ENCODE assay signal across 24 cellular contexts in genomic region chr9:110199643-110200042, GRCh38. TPM values are rescaled to one million over a fixed set of nuclear protein-coding genes. Genes with fewer than 3 reads are reported as not detected.
DNase-seq lines count a peak whose midpoint lies in the region; ATAC-seq and TF ChIP-seq lines count a peak whose summit lies in the region.
"Had no signal": no experiment of that assay in that cellular context is flagged by ENCODE, and none has a peak within 500 bp of the region (broad histone marks: within the 10 kb centered on the region; RNA-seq: fewer than 3 reads in every experiment).

No MANE protein-coding gene starts in this region.

- no peak for TF ChIP-seq EP300 in stomach (IDR thresholded peaks at IDR 0.05)

- intact Hi-C loops in colonic mucosa (cut with DNase I) (no loop called here), mucosa of descending colon (cut with DNase I, micrococcal nuclease) (no loop called here), stomach (cut with DNase I; ENCODE audit: low total_unique reads) (no loop called here)

- peaks cover 10% of the 10 kb centered on the region for H3K4me1 ChIP-seq in colonic mucosa
- H3K4me1 ChIP-seq in mucosa of descending colon (ENCODE audit: low read depth), result peaks cover 35% of the 10 kb centered on the region
- H3K4me1 ChIP-seq in stomach, result peaks cover 19 to 58% (median 46%) of the 10 kb centered on the region in 4 donors

- TF ChIP-seq CTCF in colonic mucosa (IDR thresholded peaks at IDR 0.05), result no peak
- TF ChIP-seq CTCF in mucosa of descending colon (IDR thresholded peaks at IDR 0.05), result no peak
- no peak for TF ChIP-seq CTCF in stomach (IDR thresholded peaks at IDR 0.05)
- no peak for TF ChIP-seq CTCF in GM13977 (IDR thresholded peaks at IDR 0.05; ENCODE audit: extremely low read depth, insufficient read depth, missing control alignments)

- no peaks in the 10 kb centered on the region for H3K27me3 Mint-ChIP-seq in stimulated activated memory B cell treated with anti-CD40 and anti-IgM and Interleukin-4, amounts not matched to agents 10 μg/mL and 1 μg/mL and 100 μg/mL, for 72 hours

- 34 to 58% (median 42%) methylated on average over 2 of the region's 2 CpGs for WGBS in stomach, 5 donors

- no peaks in the 10 kb centered on the region for H3K36me3 ChIP-seq in colonic mucosa
- no peaks in the 10 kb centered on the region for H3K36me3 ChIP-seq in mucosa of descending colon (ENCODE audit: low read depth)
- no peaks in the 10 kb centered on the region for H3K36me3 ChIP-seq in stomach

- ATAC-seq in mucosa of descending colon, result peak; percentile 74
- no peak for ATAC-seq in stimulated activated memory B cell treated with anti-CD40 and anti-IgM and Interleukin-4, amounts not matched to agents 10 μg/mL and 1 μg/mL and 100 μg/mL, for 72 hours
- ATAC-seq: PC-3 had no signal

- no peaks in the 10 kb centered on the region for H3K9me3 Mint-ChIP-seq in stimulated activated memory B cell treated with anti-CD40 and anti-IgM and Interleukin-4, amounts not matched to agents 10 μg/mL and 1 μg/mL and 100 μg/mL, for 72 hours
- H3K9me3 Mint-ChIP-seq: CD4-positive, CD25-positive, alpha-beta regulatory T cell had no signal

- peak overlapping the region in 1 of 2 donors; percentile 55 for H3K9ac ChIP-seq in colonic mucosa (ENCODE audit: low read depth in 2 of 2, low read length in 2 of 2)

- no peaks in the 10 kb centered on the region for H3K27me3 ChIP-seq in colonic mucosa
- no peaks in the 10 kb centered on the region for H3K27me3 ChIP-seq in stomach

- peak overlapping the region; percentile 86 for H3K27ac ChIP-seq in colonic mucosa
- H3K27ac ChIP-seq in stomach, result peak overlapping the region; percentile 62 to 93 (median 90)
- H3K27ac ChIP-seq: SK-N-MC had no signal

- DNase-seq in DMS53 (lab: John Stamatoyannopoulos, UW) (peak; percentile 88), colonic mucosa (peak; percentile 41), mucosa of descending colon (no peak), stomach (no peak), GM13977 (ENCODE audit: low spot score) (no peak)
- DNase-seq in activated CD4-positive, alpha-beta T cell treated with anti-CD3 and anti-CD28 coated beads, Interleukin-2, amount 50 U/mL, for 4 hours, result no peak
- DNase-seq in activated effector memory CD4-positive, alpha-beta T cell treated with anti-CD3 and anti-CD28 coated beads, Interleukin-2, amount 50 U/mL, for 16 hours, result no peak
- DNase-seq: CD4-positive, CD25-positive, alpha-beta regulatory T cell; COR-L47; KBM-7; NCI-H1092; NCI-H1436; NCI-H187 treated with DMSO at 0.1 percent for 48 hours; NCI-H2107; NCI-H446 treated with DMSO at 0.1 percent for 48 hours; NCI-H526 treated with DMSO at 0.1 percent for 48 hours; PC-3; RPMI8226; SHP77 had no signal

- no peaks in the 10 kb centered on the region for H3K36me3 Mint-ChIP-seq in stimulated activated memory B cell treated with anti-CD40 and anti-IgM and Interleukin-4, amounts not matched to agents 10 μg/mL and 1 μg/mL and 100 μg/mL, for 72 hours
- H3K36me3 Mint-ChIP-seq: CD4-positive, CD25-positive, alpha-beta regulatory T cell had no signal

- TF ChIP-seq POLR2A in stomach (IDR thresholded peaks at IDR 0.05), result no peak

- H3K27ac Mint-ChIP-seq in stimulated activated memory B cell treated with anti-CD40 and anti-IgM and Interleukin-4, amounts not matched to agents 10 μg/mL and 1 μg/mL and 100 μg/mL, for 72 hours, result no peak overlapping the region
- H3K27ac Mint-ChIP-seq: CD4-positive, CD25-positive, alpha-beta regulatory T cell had no signal

- no peaks in the 10 kb centered on the region for H3K4me1 Mint-ChIP-seq in stimulated activated memory B cell treated with anti-CD40 and anti-IgM and Interleukin-4, amounts not matched to agents 10 μg/mL and 1 μg/mL and 100 μg/mL, for 72 hours
- H3K4me1 Mint-ChIP-seq: CD4-positive, CD25-positive, alpha-beta regulatory T cell had no signal

- no peak overlapping the region for H3K4me3 Mint-ChIP-seq in stimulated activated memory B cell treated with anti-CD40 and anti-IgM and Interleukin-4, amounts not matched to agents 10 μg/mL and 1 μg/mL and 100 μg/mL, for 72 hours
- H3K4me3 Mint-ChIP-seq: CD4-positive, CD25-positive, alpha-beta regulatory T cell had no signal

- H3K4me3 ChIP-seq in colonic mucosa (no peak overlapping the region), mucosa of descending colon (no peak overlapping the region), stomach (no peak overlapping the region)
- H3K4me3 ChIP-seq: SK-N-MC had no signal

- H3K9me3 ChIP-seq in colonic mucosa (no peaks in the 10 kb centered on the region), mucosa of descending colon (no peaks in the 10 kb centered on the region), stomach (no peaks in the 10 kb centered on the region)

- in situ Hi-C loops in GM13977 (cut with MboI; ENCODE audit: low pct_unique_long_range_greater_than_20kb, low sequenced_read_pairs, unreplicated experiment), result no loop called here

RNA-seq across cellular contexts. Expression of gene C9orf152, which starts 8.3 kb away (rescaled TPM):
- total RNA-seq in colonic mucosa (10 to 100 TPM; 72.6 to 80.1 TPM), mucosa of descending colon (10 to 100 TPM; 20.4 to 69.4 (median 42.9) TPM), stomach (10 to 100 TPM in 3 of 5 donors, 1 to 10 TPM in 1, not detected in 1; 1.7 to 26.8 (median 16.2) TPM)
- 10 to 100 TPM; 11.6 to 18.1 (median 17.0) TPM for polyA plus RNA-seq in stomach
- total RNA-seq: A673; CD4-positive, CD25-positive, alpha-beta regulatory T cell; Daoy had no signal
- polyA plus RNA-seq: BJ; CD4-positive, CD25-positive, alpha-beta regulatory T cell had no signal

RNA-seq across cellular contexts. Expression of gene TXN, which starts 56.7 kb away (rescaled TPM):
- total RNA-seq in colonic mucosa, result 100 to 1,000 TPM; 498 to 600 TPM
- 100 to 1,000 TPM; 228 to 441 (median 422) TPM for total RNA-seq in mucosa of descending colon
- 100 to 1,000 TPM in 4 of 5 donors, 10 to 100 TPM in 1; 89.3 to 182 (median 149) TPM for total RNA-seq in stomach
- polyA plus RNA-seq in stomach, result 100 to 1,000 TPM; 382 to 786 (median 473) TPM

Comparison
In these comparisons a context has a peak if more than half of its experiments do, and no peak if none do; other contexts are left out.
1. DNase-seq: peak in DMS53 (single experiment) and colonic mucosa (single experiment); none in mucosa of descending colon (0 of 3), stomach (single experiment), activated CD4-positive, alpha-beta T cell treated with anti-CD3 and anti-CD28 coated beads, Interleukin-2, amount 50 U/mL, for 4 hours (0 of 2), GM13977 (single experiment) and activated effector memory CD4-positive, alpha-beta T cell treated with anti-CD3 and anti-CD28 coated beads, Interleukin-2, amount 50 U/mL, for 16 hours (single experiment).